In the genomic region with DNA sequence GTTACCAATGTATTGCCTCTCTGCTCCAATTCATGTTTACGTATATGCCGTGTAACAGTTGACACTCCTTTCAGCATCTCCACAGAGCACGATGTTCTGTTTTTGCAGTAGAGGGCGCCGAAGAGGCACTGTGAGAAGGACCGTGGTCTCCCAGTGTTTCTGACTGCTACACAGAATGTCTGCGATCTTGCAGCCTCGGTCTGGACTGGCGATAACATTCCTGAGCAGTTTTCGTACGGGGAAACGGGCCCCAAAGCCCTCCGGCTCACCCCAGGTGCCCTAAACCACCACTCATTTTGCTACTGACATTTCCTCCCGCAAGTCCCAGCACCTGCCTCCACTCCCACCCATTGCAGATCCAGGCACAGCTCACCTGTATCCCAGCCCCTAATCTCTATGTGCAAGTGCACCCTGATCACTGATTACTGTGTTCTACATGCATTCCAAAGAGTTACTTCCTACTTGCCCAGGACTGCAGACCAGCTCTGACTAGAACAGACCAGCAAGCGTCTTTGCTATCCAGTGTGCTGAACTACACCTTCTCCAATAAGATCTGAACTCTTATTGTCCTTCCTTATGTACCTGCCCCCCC, we compare ENCODE assay signal across 8 cellular contexts. TPM values are rescaled to one million over a fixed set of nuclear protein-coding genes. Genes with fewer than 3 reads are reported as not detected.
A peak's percentile ranks its signal among the peaks of the same experiment; 100 is the strongest.
DNase-seq lines count a peak whose midpoint lies in the region; ATAC-seq lines count a peak whose summit lies in the region.

No MANE protein-coding gene starts in this region.

- H3K4me3 ChIP-seq in right cardiac atrium (ENCODE audit: low read length), result no peak overlapping the region

- H3K9me3 ChIP-seq in right cardiac atrium (ENCODE audit: control insufficient read depth, low read length), result no peaks in the 10 kb centered on the region

- ATAC-seq in GM19467 (IDR thresholded peaks at IDR 0.05; ENCODE audit: unreplicated experiment), result peak; percentile 72
- ATAC-seq in HG03565 (IDR thresholded peaks at IDR 0.05; ENCODE audit: unreplicated experiment), result peak; percentile 85
- peak; percentile 96 for ATAC-seq in activated naive CD8-positive, alpha-beta T cell treated with anti-CD3 and anti-CD28 coated beads, Interleukin-2, amount 50 U/mL, for 24 hours
- peak; percentile 84 to 89 for ATAC-seq in right cardiac atrium

- no peaks in the 10 kb centered on the region for H3K27me3 ChIP-seq in right cardiac atrium (ENCODE audit: control insufficient read depth, insufficient read depth)

- H3K27ac Mint-ChIP-seq in activated naive CD8-positive, alpha-beta T cell treated with anti-CD3 and anti-CD28 coated beads, Interleukin-2, amount 50 U/mL, for 24 hours, result no peak overlapping the region

- peaks cover 6% of the 10 kb centered on the region for H3K4me1 Mint-ChIP-seq in activated naive CD8-positive, alpha-beta T cell treated with anti-CD3 and anti-CD28 coated beads, Interleukin-2, amount 50 U/mL, for 24 hours

- peaks cover 11% of the 10 kb centered on the region for H3K27me3 Mint-ChIP-seq in activated naive CD8-positive, alpha-beta T cell treated with anti-CD3 and anti-CD28 coated beads, Interleukin-2, amount 50 U/mL, for 24 hours

- WGBS in right cardiac atrium, result 9% methylated on average over 15 of the region's 15 CpGs

- intact Hi-C loops in right cardiac atrium (cut with DNase I), result no loop called here

- no peak overlapping the region for H3K27ac ChIP-seq in right cardiac atrium (ENCODE audit: low read length)

- H3K9me3 Mint-ChIP-seq in activated naive CD8-positive, alpha-beta T cell treated with anti-CD3 and anti-CD28 coated beads, Interleukin-2, amount 50 U/mL, for 24 hours, result no peaks in the 10 kb centered on the region

- H3K36me3 Mint-ChIP-seq in activated naive CD8-positive, alpha-beta T cell treated with anti-CD3 and anti-CD28 coated beads, Interleukin-2, amount 50 U/mL, for 24 hours (ENCODE audit: low read depth), result no peaks in the 10 kb centered on the region

- H3K4me1 ChIP-seq in right cardiac atrium (ENCODE audit: control insufficient read depth, insufficient read depth, low read length), result no peaks in the 10 kb centered on the region

- in situ Hi-C loops in SK-MEL-5 (cut with HindIII; ENCODE audit: low pct_unique_long_range_greater_than_20kb, low sequenced_read_pairs), result no loop called here

- peak; percentile 17 for DNase-seq in DMS153 treated with DMSO at 0.1 percent for 48 hours (lab: John Stamatoyannopoulos, UW; ENCODE audit: unreplicated experiment)
- DNase-seq in SK-MEL-5 (ENCODE audit: low read depth, low spot score), result peak; percentile 74
- peak; percentile 54 for DNase-seq in activated naive CD8-positive, alpha-beta T cell treated with anti-CD3 and anti-CD28 coated beads, Interleukin-2, amount 50 U/mL, for 24 hours
- DNase-seq in right cardiac atrium, result peak in 2 of 3 donors; percentile 58 to 59
- peak; percentile 62 for DNase-seq in renal cortical epithelial cell (ENCODE audit: low read depth)
- no peak for DNase-seq in NCI-H510A treated with DMSO at 0.1 percent for 48 hours (lab: John Stamatoyannopoulos, UW)

- peak overlapping the region; percentile 33 for H3K4me3 Mint-ChIP-seq in activated naive CD8-positive, alpha-beta T cell treated with anti-CD3 and anti-CD28 coated beads, Interleukin-2, amount 50 U/mL, for 24 hours

RNA-seq across cellular contexts. Expression of a gene that starts 12.4 kb away (rescaled TPM):
- total RNA-seq in SK-MEL-5 (2014; rRNA removed; shearing (Covaris generic)), result 4.3 and 5.9 TPM in 2 replicates
- 6.2 and 14.4 TPM in 2 replicates for polyA plus RNA-seq in SK-MEL-5 (2015; cell fraction: cytosol; rRNA removed)
- polyA plus RNA-seq in SK-MEL-5 (2015; cell fraction: nucleus; rRNA removed), result 37.0 and 56.7 TPM in 2 replicates
- total RNA-seq in right cardiac atrium, result 1 to 10 TPM; 6.2 to 8.8 (median 6.9) TPM
- 3.1 TPM for polyA plus RNA-seq in right cardiac atrium
- total RNA-seq in renal cortical epithelial cell, result 6.8 and 17.3 TPM in 2 replicates
